In genomic region chr6:143068001-143068400, GRCh38 we compare ENCODE assay signal across 25 cellular contexts. TPM values are rescaled to one million over a fixed set of nuclear protein-coding genes. Genes with fewer than 3 reads are reported as not detected.
DNase-seq lines count a peak whose midpoint lies in the region; ATAC-seq and TF ChIP-seq lines count a peak whose summit lies in the region.
"Had no signal": no experiment of that assay in that cellular context is flagged by ENCODE, and none has a peak within 500 bp of the region (broad histone marks: within the 10 kb centered on the region; RNA-seq: fewer than 3 reads in every experiment).

No MANE protein-coding gene starts in this region.

- H3K27ac ChIP-seq in endodermal cell (ENCODE audit: low read depth, low read length) (no peak overlapping the region), RWPE1 (no peak overlapping the region)
- H3K27ac ChIP-seq: breast epithelium, KMS-11, prostate gland had no signal

- WGBS in endodermal cell (ENCODE audit: insufficient coverage in 1 of 2, insufficient read length in 1 of 2), 2 experiments, result 95 to 100% methylated on average over 1 of the region's 1 CpG

- TF ChIP-seq CTCF in endodermal cell (conservative IDR thresholded peaks at IDR 0.05) (no peak), RWPE1 (conservative IDR thresholded peaks at IDR 0.05; ENCODE audit: low read depth) (no peak)

- H3K27ac Mint-ChIP-seq in endodermal cell, result peak overlapping the region; percentile 24
- H3K27ac Mint-ChIP-seq: activated CD8-positive, alpha-beta T cell treated with anti-CD3 and anti-CD28 coated beads for 36 hours; activated naive CD4-positive, alpha-beta T cell treated with anti-CD3 and anti-CD28 coated beads, Interleukin-2, amount 50 U/mL, for 24 hours; activated T-helper 17 cell treated with anti-CD3 and anti-CD28 coated beads, Interleukin-2, amount 50 U/mL, for 72 hours had no signal

- ATAC-seq in HG03095 (IDR thresholded peaks at IDR 0.05; ENCODE audit: unreplicated experiment), result no peak
- ATAC-seq: activated CD8-positive, alpha-beta T cell treated with anti-CD3 and anti-CD28 coated beads for 36 hours; activated T-helper 17 cell treated with anti-CD3 and anti-CD28 coated beads, Interleukin-2, amount 50 U/mL, for 72 hours; left ventricle myocardium superior had no signal

- no peaks in the 10 kb centered on the region for H3K36me3 ChIP-seq in endodermal cell (ENCODE audit: control insufficient read depth, insufficient read depth, low read length)
- H3K36me3 ChIP-seq: breast epithelium, prostate gland had no signal

- H3K9ac ChIP-seq in endodermal cell (ENCODE audit: extremely low read depth, low read length, poor library complexity, severe bottlenecking), result no peak overlapping the region
- H3K9ac ChIP-seq: KMS-11 had no signal

- H3K4me3 Mint-ChIP-seq in endodermal cell, result no peak overlapping the region
- H3K4me3 Mint-ChIP-seq: activated CD8-positive, alpha-beta T cell treated with anti-CD3 and anti-CD28 coated beads for 36 hours; activated naive CD4-positive, alpha-beta T cell treated with anti-CD3 and anti-CD28 coated beads, Interleukin-2, amount 50 U/mL, for 24 hours; activated T-helper 17 cell treated with anti-CD3 and anti-CD28 coated beads, Interleukin-2, amount 50 U/mL, for 72 hours had no signal

- no peak overlapping the region for H3K4me3 ChIP-seq in endodermal cell (ENCODE audit: low read length)
- H3K4me3 ChIP-seq: breast epithelium, prostate gland had no signal

- DNase-seq in GM03348 (ENCODE audit: low spot score) (peak; percentile 16), M059J (ENCODE audit: low read depth) (peak; percentile 37), endodermal cell (no peak), renal cortical epithelial cell (ENCODE audit: low read depth) (peak; percentile 21), RWPE1 (ENCODE audit: low spot score) (no peak), activated gamma-delta T cell treated with Interleukin-2 at 50 U/mL for 16 hours (no peak), SKM-1 treated with dmso at 0.1 percent for 144 hours (lab: John Stamatoyannopoulos, UW; ENCODE audit: unreplicated experiment) (no peak)
- DNase-seq: activated CD8-positive, alpha-beta T cell treated with anti-CD3 and anti-CD28 coated beads for 36 hours; amniotic stem cell; C1 segment of cervical spinal cord; COR-L47; left ventricle myocardium superior; NCI-H1417 treated with DMSO at 0.1 percent for 48 hours; NCI-H2081; NCI-H2227 treated with DMSO at 0.1 percent for 48 hours; Right ventricle myocardium superior; stimulated activated CD4-positive, alpha-beta T cell treated with anti-CD3 and anti-CD28 coated beads, Interleukin-4, amount 100 ng/mL, for 4 hours; substantia nigra; SW 1271 had no signal

- H3K4me1 ChIP-seq in endodermal cell (ENCODE audit: control insufficient read depth, insufficient read depth, low read length), result no peaks in the 10 kb centered on the region
- H3K4me1 ChIP-seq: breast epithelium, prostate gland had no signal

- POLR2A ChIA-PET in RWPE1 (lab: Yijun Ruan, JAX; ENCODE audit: low non-redundant PET), result no interaction called here

- H3K9me3 ChIP-seq in endodermal cell (ENCODE audit: control insufficient read depth, low read length), result no peaks in the 10 kb centered on the region
- H3K9me3 ChIP-seq: breast epithelium, prostate gland had no signal

- H3K27me3 ChIP-seq in endodermal cell (ENCODE audit: control insufficient read depth, insufficient read depth, low read length, poor library complexity, severe bottlenecking), result no peaks in the 10 kb centered on the region
- H3K27me3 ChIP-seq: breast epithelium had no signal

- H3K4me1 Mint-ChIP-seq in endodermal cell, result peaks cover 2% of the 10 kb centered on the region

- CTCF ChIA-PET in RWPE1 (lab: Yijun Ruan, JAX), result no interaction called here

- no peaks in the 10 kb centered on the region for H3K36me3 Mint-ChIP-seq in endodermal cell (ENCODE audit: low read depth)

- H3K9me3 Mint-ChIP-seq in endodermal cell, result no peaks in the 10 kb centered on the region
- H3K9me3 Mint-ChIP-seq: activated naive CD4-positive, alpha-beta T cell treated with anti-CD3 and anti-CD28 coated beads, Interleukin-2, amount 50 U/mL, for 24 hours had no signal

- H3K27me3 Mint-ChIP-seq in endodermal cell (ENCODE audit: insufficient read depth), result no peaks in the 10 kb centered on the region
- H3K27me3 Mint-ChIP-seq: activated CD8-positive, alpha-beta T cell treated with anti-CD3 and anti-CD28 coated beads for 36 hours; activated naive CD4-positive, alpha-beta T cell treated with anti-CD3 and anti-CD28 coated beads, Interleukin-2, amount 50 U/mL, for 24 hours; activated T-helper 17 cell treated with anti-CD3 and anti-CD28 coated beads, Interleukin-2, amount 50 U/mL, for 72 hours had no signal

RNA-seq across cellular contexts. Expression of gene AIG1, which starts 7.3 kb away (rescaled TPM):
- total RNA-seq in M059J (2014; rRNA removed; shearing (Covaris generic)), result 175 and 176 TPM in 2 replicates
- 10 to 100 TPM; 23.0 to 25.2 TPM for total RNA-seq in endodermal cell
- polyA plus RNA-seq in endodermal cell (2013, experiment 1 of 2), result 26.2 TPM
- polyA plus RNA-seq in endodermal cell (2013, experiment 2 of 2), result 25.1 TPM
- 61.6 and 67.4 TPM in 2 replicates for total RNA-seq in renal cortical epithelial cell

Comparison
In these comparisons a context has a peak if more than half of its experiments do, and no peak if none do; other contexts are left out.
1. DNase-seq: peak in GM03348 (single experiment), M059J (single experiment) and renal cortical epithelial cell (single experiment); none in endodermal cell (single experiment), RWPE1 (single experiment), activated gamma-delta T cell treated with Interleukin-2 at 50 U/mL for 16 hours (single experiment) and SKM-1 treated with dmso at 0.1 percent for 144 hours (single experiment).